Comparison of ENCODE assay signal across 1 cellular context in the genomic region with DNA sequence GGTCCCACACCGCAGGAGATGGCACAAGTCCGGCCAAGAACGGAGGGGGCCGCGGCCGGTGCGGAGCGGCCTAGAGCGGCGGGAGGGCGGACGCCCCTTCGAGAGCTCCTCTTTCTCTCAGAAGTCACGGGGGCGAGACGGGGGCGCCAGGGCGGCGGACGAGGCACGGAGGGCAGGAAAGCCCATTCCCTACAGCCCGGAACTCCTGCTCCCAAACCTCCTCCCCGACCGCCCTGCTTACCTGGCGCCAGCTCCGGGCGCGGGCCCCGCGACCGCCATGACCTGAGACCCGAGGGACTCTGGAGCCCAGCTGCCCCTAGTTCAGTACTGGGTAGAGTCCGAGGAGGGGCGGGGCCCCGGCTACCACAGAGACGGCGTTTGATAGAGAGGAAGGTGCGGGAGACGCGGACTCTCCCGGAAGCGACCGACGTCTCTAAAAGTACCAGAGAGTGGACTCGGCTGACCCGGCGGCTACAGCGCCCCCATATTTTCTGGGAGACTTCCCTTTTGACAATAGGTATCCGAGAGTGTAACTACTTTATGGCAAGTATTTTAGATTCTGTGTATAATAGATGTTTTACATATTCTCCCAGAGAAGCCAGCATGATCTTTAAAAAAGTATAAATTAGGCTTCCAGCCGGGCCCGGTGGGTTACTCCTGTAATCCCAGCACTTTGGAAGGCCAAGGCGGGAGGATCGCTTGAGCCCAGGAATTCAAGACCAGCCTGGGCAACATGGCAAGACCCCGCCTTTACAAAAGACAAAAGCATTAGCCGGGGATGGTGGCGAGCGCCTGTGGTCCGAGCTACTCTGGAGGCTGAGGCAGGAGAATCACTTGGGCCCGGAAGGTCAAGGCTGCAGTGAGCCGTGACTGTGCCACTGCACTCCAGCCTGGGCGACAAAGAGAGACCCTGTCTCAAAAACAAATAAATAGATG.
TF ChIP-seq lines count a peak whose summit lies in the region.

A gene (minus strand): TSS at position 301 of the 936 bp plus-strand sequence. CDS start 22 bp downstream, at position 279.

TF ChIP-seq in H1, 55 proteins besides CTCF, POLR2A, EP300 and RAD21:
- TF ChIP-seq, protein P1, sequence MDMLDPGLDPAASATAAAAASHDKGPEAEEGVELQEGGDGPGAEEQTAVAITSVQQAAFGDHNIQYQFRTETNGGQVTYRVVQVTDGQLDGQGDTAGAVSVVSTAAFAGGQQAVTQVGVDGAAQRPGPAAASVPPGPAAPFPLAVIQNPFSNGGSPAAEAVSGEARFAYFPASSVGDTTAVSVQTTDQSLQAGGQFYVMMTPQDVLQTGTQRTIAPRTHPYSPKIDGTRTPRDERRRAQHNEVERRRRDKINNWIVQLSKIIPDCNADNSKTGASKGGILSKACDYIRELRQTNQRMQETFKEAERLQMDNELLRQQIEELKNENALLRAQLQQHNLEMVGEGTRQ (IDR thresholded peaks at IDR 0.05; ENCODE audit: low read length), result no peak
- TF ChIP-seq EGR1 (IDR thresholded peaks at IDR 0.05; ENCODE audit: borderline replicate concordance, low read depth, low read length) (peak; percentile 88), POLR2AphosphoS5 (IDR thresholded peaks at IDR 0.05; ENCODE audit: low read depth, low read length) (peak; percentile 96), GTF2F1 (IDR thresholded peaks at IDR 0.05; ENCODE audit: borderline replicate concordance, low read depth, low read length) (peak; percentile 76; the same call in 1 of the 2 replicates), RBBP5 (IDR thresholded peaks at IDR 0.05; ENCODE audit: borderline replicate concordance, low read depth, low read length) (peak; percentile 91; the same call in 1 of the 2 replicates), CREB1 (IDR thresholded peaks at IDR 0.05) (peak; percentile 53; the same call in 1 of the 2 replicates), CHD1 (IDR thresholded peaks at IDR 0.05; ENCODE audit: low read depth, low read length) (no peak), TBP (IDR thresholded peaks at IDR 0.05; ENCODE audit: low read depth, low read length) (peak; percentile 97), TAF1 (IDR thresholded peaks at IDR 0.05; ENCODE audit: low read depth, low read length) (peak; percentile 100), CBX5 (IDR thresholded peaks at IDR 0.05; ENCODE audit: low read depth, low read length) (no peak), PHF8 (conservative IDR thresholded peaks at IDR 0.05; ENCODE audit: low read depth, low read length) (peak; percentile 98), SRF (IDR thresholded peaks at IDR 0.05; ENCODE audit: low read depth, low read length) (0 out of 2 replicates have a peak, but pooled peaks have one; percentile 28), KDM1A (IDR thresholded peaks at IDR 0.05; ENCODE audit: borderline replicate concordance, low read length) (peak; percentile 74; the same call in 1 of the 2 replicates), KDM4A (IDR thresholded peaks at IDR 0.05; ENCODE audit: low read depth, low read length, severe bottlenecking) (peak; percentile 34), ASH2L (IDR thresholded peaks at IDR 0.05; ENCODE audit: low read length) (peak; percentile 76), YY1 (IDR thresholded peaks at IDR 0.05; ENCODE audit: low read depth, low read length) (peak; percentile 85), TAF7 (optimal IDR thresholded peaks at IDR 0.05; ENCODE audit: borderline replicate concordance, low read depth, low read length) (peak; percentile 99), GABPA (IDR thresholded peaks at IDR 0.05; ENCODE audit: borderline replicate concordance, insufficient read depth, low read length) (peak; percentile 79; the same call in 1 of the 2 replicates), SP2 (IDR thresholded peaks at IDR 0.05; ENCODE audit: low read length) (peak; percentile 97), SIRT6 (IDR thresholded peaks at IDR 0.05; ENCODE audit: low read length) (no peak), MAFK (IDR thresholded peaks at IDR 0.05; ENCODE audit: low read depth, low read length) (no peak), BACH1 (IDR thresholded peaks at IDR 0.05; ENCODE audit: low read length) (no peak), SP1 (IDR thresholded peaks at IDR 0.05; ENCODE audit: low read depth, low read length) (peak; percentile 63; the same call in 1 of the 2 replicates), CTBP2 (IDR thresholded peaks at IDR 0.05; ENCODE audit: borderline replicate concordance, insufficient read depth, insufficient read length, low read length) (no peak), SIN3A (conservative IDR thresholded peaks at IDR 0.05 in 1 of 2, IDR thresholded peaks at IDR 0.05 in 1 of 2; ENCODE audit: low read depth in 1 of 2, low read length in 2 of 2) (peak in 1 of 2 experiments; percentile 71; a peak in 1 of 4 replicates)
- TF ChIP-seq, protein P2, sequence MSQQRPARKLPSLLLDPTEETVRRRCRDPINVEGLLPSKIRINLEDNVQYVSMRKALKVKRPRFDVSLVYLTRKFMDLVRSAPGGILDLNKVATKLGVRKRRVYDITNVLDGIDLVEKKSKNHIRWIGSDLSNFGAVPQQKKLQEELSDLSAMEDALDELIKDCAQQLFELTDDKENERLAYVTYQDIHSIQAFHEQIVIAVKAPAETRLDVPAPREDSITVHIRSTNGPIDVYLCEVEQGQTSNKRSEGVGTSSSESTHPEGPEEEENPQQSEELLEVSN (IDR thresholded peaks at IDR 0.05), result no peak
